ENCODE assay signal across 8 cellular contexts in genomic region chr1:161314201-161314981, GRCh38.
DNase-seq lines count a peak whose midpoint lies in the region; ATAC-seq lines count a peak whose summit lies in the region.

SDHC (plus strand) TSS chr1:161314381; CDS start chr1:161314406, 25 bp downstream.

- DNase-seq in AG08396 (ENCODE audit: low spot score) (peak; percentile 95), NCI-H226 (peak; percentile 75), iris pigment epithelial cell (ENCODE audit: low read depth) (peak; percentile 92)
- DNase-seq in activated CD4-positive, CD25-positive, alpha-beta regulatory T cell (lab: John Stamatoyannopoulos, UW) = peak; percentile 70 to 88 (median 80)
- DNase-seq in central memory CD4-positive, alpha-beta T cell = peak; percentile 92
- DNase-seq in stimulated activated CD4-positive, alpha-beta T cell treated with anti-CD3 and anti-CD28 coated beads, Interleukin-12 subunit alpha, Interleukin-12 subunit beta, amount 100 ng/mL, for 24 hours (ENCODE audit: low read depth in 2 of 2) = peak; percentile 74 to 79

- ATAC-seq in GM18870 (IDR thresholded peaks at IDR 0.05; ENCODE audit: unreplicated experiment) (peak; percentile 83), HG03135 (IDR thresholded peaks at IDR 0.05; ENCODE audit: unreplicated experiment) (peak; percentile 90)

Comparison
In these comparisons a context has a peak if more than half of its experiments do, and no peak if none do; other contexts are left out.
1. Peak in every context shown above with its lines: DNase-seq and ATAC-seq.